8 cellular contexts compared by ENCODE assay signal in genomic region chr11:83285771-83286528, GRCh38. TPM values are rescaled to one million over a fixed set of nuclear protein-coding genes. Genes with fewer than 3 reads are reported as not detected.
DNase-seq lines count a peak whose midpoint lies in the region; ATAC-seq and TF ChIP-seq lines count a peak whose summit lies in the region.

Gene CCDC90B, minus strand, starts transcription at chr11:83286367. Its CDS starts 395 bp downstream, at chr11:83285972.

- peak within 1 kb of the TSS; percentile 97 for H3K27ac Mint-ChIP-seq in activated naive CD4-positive, alpha-beta T cell treated with anti-CD3 and anti-CD28 coated beads, Interleukin-2, amount 50 U/mL, for 24 hours

- H3K9me3 Mint-ChIP-seq in activated naive CD4-positive, alpha-beta T cell treated with anti-CD3 and anti-CD28 coated beads, Interleukin-2, amount 50 U/mL, for 24 hours, result peaks cover 3% of the 10 kb centered on the region

- H3K9me3 ChIP-seq in suprapubic skin, result no peaks in the 10 kb centered on the region

- no peak for TF ChIP-seq CTCF in suprapubic skin (IDR thresholded peaks at IDR 0.05)

- peaks cover 43% of the 10 kb centered on the region for H3K4me1 Mint-ChIP-seq in activated naive CD4-positive, alpha-beta T cell treated with anti-CD3 and anti-CD28 coated beads, Interleukin-2, amount 50 U/mL, for 24 hours

- no peaks in the 10 kb centered on the region for H3K27me3 ChIP-seq in suprapubic skin

- peak; percentile 90 for ATAC-seq in HG02588 (IDR thresholded peaks at IDR 0.05; ENCODE audit: unreplicated experiment)
- ATAC-seq in SK-N-SH treated with all-trans-retinoic acid at 6 μM for 48 hours, result peak; percentile 96

- no peaks in the 10 kb centered on the region for H3K27me3 Mint-ChIP-seq in activated naive CD4-positive, alpha-beta T cell treated with anti-CD3 and anti-CD28 coated beads, Interleukin-2, amount 50 U/mL, for 24 hours

- peaks cover 36% of the 10 kb centered on the region for H3K4me1 ChIP-seq in suprapubic skin

- DNase-seq in NCI-H1092 (lab: John Stamatoyannopoulos, UW) (peak; percentile 97), globus pallidus (ENCODE audit: low spot score) (peak; percentile 99), nucleus accumbens (lab: John Stamatoyannopoulos, UW) (peak; percentile 79 to 100 (median 98)), suprapubic skin (ENCODE audit: low spot score in 2 of 2) (peak; percentile 96 to 97)

- WGBS in suprapubic skin, result 0% methylated on average over 28 of the region's 55 CpGs

- H3K4me3 Mint-ChIP-seq in activated naive CD4-positive, alpha-beta T cell treated with anti-CD3 and anti-CD28 coated beads, Interleukin-2, amount 50 U/mL, for 24 hours, result peak within 1 kb of the TSS; percentile 98

- H3K36me3 Mint-ChIP-seq in activated naive CD4-positive, alpha-beta T cell treated with anti-CD3 and anti-CD28 coated beads, Interleukin-2, amount 50 U/mL, for 24 hours, result peaks cover 5% of the 10 kb centered on the region

- TF ChIP-seq EP300 in suprapubic skin (IDR thresholded peaks at IDR 0.05), result no peak

- H3K4me3 ChIP-seq in GM08714 (ENCODE audit: low read length), result peak within 1 kb of the TSS; percentile 80
- peak within 1 kb of the TSS; percentile 70 for H3K4me3 ChIP-seq in suprapubic skin

- H3K36me3 ChIP-seq in suprapubic skin, result no peaks in the 10 kb centered on the region

- peak within 1 kb of the TSS; percentile 97 for H3K27ac ChIP-seq in suprapubic skin

- TF ChIP-seq POLR2A in suprapubic skin (IDR thresholded peaks at IDR 0.05), result peak; percentile 15 to 94

TF ChIP-seq in SK-N-SH treated with all-trans-retinoic acid at 6 μM for 48 hours, 23 proteins besides CTCF, POLR2A, EP300 and RAD21:
- TF ChIP-seq GLIS3 (CRISPR knock-in tag; IDR thresholded peaks at IDR 0.05) (peak; percentile 40; the same call in 1 of the 2 replicates), TSHZ2 (CRISPR knock-in tag; IDR thresholded peaks at IDR 0.05) (0 out of 2 replicates have a peak, but pooled peaks have one; percentile 45), ZNF70 (CRISPR knock-in tag; IDR thresholded peaks at IDR 0.05) (peak; percentile 35; the same call in 1 of the 2 replicates), ARNTL (CRISPR knock-in tag; IDR thresholded peaks at IDR 0.05; ENCODE audit: borderline replicate concordance, low read depth) (no peak), BACH2 (CRISPR knock-in tag; IDR thresholded peaks at IDR 0.05; ENCODE audit: borderline replicate concordance) (no peak), TCF4 (CRISPR knock-in tag; IDR thresholded peaks at IDR 0.05; ENCODE audit: borderline replicate concordance) (no peak; the same call in 1 of the 2 replicates), ISL1 (CRISPR knock-in tag; IDR thresholded peaks at IDR 0.05) (no peak), OSR1 (CRISPR knock-in tag; IDR thresholded peaks at IDR 0.05) (no peak), ESRRG (CRISPR knock-in tag; IDR thresholded peaks at IDR 0.05) (no peak), ZFP30 (CRISPR knock-in tag; IDR thresholded peaks at IDR 0.05) (no peak), ZNF565 (CRISPR knock-in tag; conservative IDR thresholded peaks at IDR 0.05; ENCODE audit: low read depth) (0 out of 2 replicates have a peak, but pooled peaks have one; percentile 18), SNAI2 (CRISPR knock-in tag; IDR thresholded peaks at IDR 0.05) (no peak), PATZ1 (CRISPR knock-in tag; IDR thresholded peaks at IDR 0.05; ENCODE audit: borderline replicate concordance) (peak; percentile 62; the same call in 1 of the 2 replicates), ZFP3 (CRISPR knock-in tag; IDR thresholded peaks at IDR 0.05) (no peak), POU6F1 (CRISPR knock-in tag; IDR thresholded peaks at IDR 0.05; ENCODE audit: borderline replicate concordance, low read depth) (no peak), PPARA (CRISPR knock-in tag; IDR thresholded peaks at IDR 0.05; ENCODE audit: borderline replicate concordance) (no peak)

RNA-seq across cellular contexts. Expression of gene CCDC90B, which starts in this region (rescaled TPM):
- 10 to 100 TPM; 20.6 to 34.1 (median 25.2) TPM for total RNA-seq in suprapubic skin

Comparison
In these comparisons a context has a peak if more than half of its experiments do, and no peak if none do; other contexts are left out.
1. Peak in every context shown above with its lines: DNase-seq, ATAC-seq, H3K4me3 ChIP-seq and H3K27ac ChIP-seq.